Comparison of ENCODE assay signal across 10 cellular contexts in the genomic region with DNA sequence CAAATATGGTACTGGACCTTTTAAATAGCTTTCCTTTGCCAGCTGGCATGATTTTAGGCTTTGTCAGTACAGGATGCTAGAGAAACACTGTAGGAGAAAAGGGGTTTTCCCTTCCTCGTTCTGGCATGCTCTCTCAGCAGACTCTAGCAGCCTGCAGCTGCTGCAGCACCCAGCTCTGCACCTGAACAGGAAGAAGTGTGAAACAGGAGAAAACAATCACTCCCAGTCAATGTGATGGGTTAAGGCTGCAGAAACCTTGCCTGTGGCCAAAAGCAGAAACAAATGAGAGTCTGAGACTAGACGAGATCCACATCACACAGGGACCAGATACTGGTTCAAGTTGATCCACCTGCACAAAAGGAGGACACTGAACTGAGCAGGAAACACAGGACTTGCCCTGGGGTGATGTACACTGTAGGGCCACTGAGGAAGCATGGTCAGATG. TPM values are rescaled to one million over a fixed set of nuclear protein-coding genes. Genes with fewer than 3 reads are reported as not detected.
A peak's percentile ranks its signal among the peaks of the same experiment; 100 is the strongest.
DNase-seq lines count a peak whose midpoint lies in the region; ATAC-seq and FAIRE-seq lines count a peak whose summit lies in the region.
"Had no signal": no experiment of that assay in that cellular context is flagged by ENCODE, and none has a peak within 500 bp of the region (broad histone marks: within the 10 kb centered on the region; RNA-seq: fewer than 3 reads in every experiment).

No MANE protein-coding gene starts in this region.

- no peak overlapping the region for H3K27ac ChIP-seq in substantia nigra (ENCODE audit: low read depth, low read length, poor library complexity, severe bottlenecking)
- H3K27ac ChIP-seq: ovary, SJSA1 had no signal

- FAIRE-seq in frontal cortex (lab: Jason Lieb, UNC): no peak

- peak; percentile 97 for ATAC-seq in GM18498 (IDR thresholded peaks at IDR 0.05; ENCODE audit: unreplicated experiment)
- peak; percentile 92 for ATAC-seq in GM21737 (IDR thresholded peaks at IDR 0.05; ENCODE audit: unreplicated experiment)

- peak; percentile 86 for DNase-seq in NCI-H1092 treated with DMSO at 0.1 percent for 48 hours (lab: John Stamatoyannopoulos, UW)
- DNase-seq in activated T-cell treated with anti-CD3 and anti-CD28 coated beads, Interleukin-2, amount 50 U/mL, for 1 hour: peak; percentile 46
- DNase-seq in left kidney (ENCODE audit: low read depth, low spot score): peak; percentile 9
- DNase-seq in substantia nigra (lab: John Stamatoyannopoulos, UW): no peak
- no peak for DNase-seq in SIG-M5 (lab: John Stamatoyannopoulos, UW)
- DNase-seq in frontal cortex (ENCODE audit: low spot score in 2 of 2): no peak

RNA-seq across cellular contexts. Expression of a gene that starts 21.2 kb away (rescaled TPM):
- 0.41 TPM for total RNA-seq in frontal cortex

RNA-seq across cellular contexts. Expression of a gene that starts 42.7 kb away (rescaled TPM):
- total RNA-seq in frontal cortex: 20.8 TPM

RNA-seq across cellular contexts. Expression of a gene that starts 42.9 kb away (rescaled TPM):
- total RNA-seq in frontal cortex: 254 TPM

Comparison
In these comparisons a context has a peak if more than half of its experiments do, and no peak if none do; other contexts are left out.
1. DNase-seq: peak in NCI-H1092 treated with DMSO at 0.1 percent for 48 hours (single experiment), activated T-cell treated with anti-CD3 and anti-CD28 coated beads, Interleukin-2, amount 50 U/mL, for 1 hour (single experiment) and left kidney (single experiment); none in substantia nigra (0 of 49), SIG-M5 (single experiment) and frontal cortex (0 of 2).